8 cellular contexts compared by ENCODE assay signal in genomic region chr14:105397350-105397931, GRCh38. TPM values are rescaled to one million over a fixed set of nuclear protein-coding genes. Genes with fewer than 3 reads are reported as not detected.
DNase-seq lines count a peak whose midpoint lies in the region; ATAC-seq, FAIRE-seq and TF ChIP-seq lines count a peak whose summit lies in the region.

No MANE protein-coding gene starts in this region.

- FAIRE-seq in GM19239 (lab: Jason Lieb, UNC): no peak

- ATAC-seq in activated CD8-positive, alpha-beta T cell treated with anti-CD3 and anti-CD28 coated beads for 36 hours: no peak
- no peak for ATAC-seq in left cardiac atrium
- ATAC-seq in HG03139 (IDR thresholded peaks at IDR 0.05; ENCODE audit: unreplicated experiment): no peak

- TF ChIP-seq CTCF in HEK293 (tag by site-specific recombination; IDR thresholded peaks at IDR 0.05): no peak
- TF ChIP-seq CTCF in activated CD8-positive, alpha-beta T cell treated with anti-CD3 and anti-CD28 coated beads for 36 hours (IDR thresholded peaks at IDR 0.05): no peak

- H3K4me1 Mint-ChIP-seq in activated CD8-positive, alpha-beta T cell treated with anti-CD3 and anti-CD28 coated beads for 36 hours (ENCODE audit: low read depth): peaks cover 19% of the 10 kb centered on the region

- H3K36me3 Mint-ChIP-seq in activated CD8-positive, alpha-beta T cell treated with anti-CD3 and anti-CD28 coated beads for 36 hours (ENCODE audit: low read depth): peaks cover 31% of the 10 kb centered on the region

- H3K27ac ChIP-seq in HEK293 (ENCODE audit: extremely low read depth, low read depth, low read length) (peak overlapping the region; percentile 79; the same call in 1 of the 2 replicates), skeletal muscle tissue (ENCODE audit: low read depth, low read length) (peak overlapping the region; percentile 83)

- peaks cover 13% of the 10 kb centered on the region for H3K9me3 Mint-ChIP-seq in activated CD8-positive, alpha-beta T cell treated with anti-CD3 and anti-CD28 coated beads for 36 hours

- H3K9me3 ChIP-seq in HEK293 (ENCODE audit: control insufficient read depth, insufficient read depth, low read depth, low read length) (no peaks in the 10 kb centered on the region), skeletal muscle tissue (ENCODE audit: control insufficient read depth in 3 of 3, low read length in 3 of 3) (no peaks in the 10 kb centered on the region)

- H3K4me3 ChIP-seq in HEK293 (ENCODE audit: low read depth, low read length): no peak overlapping the region
- H3K4me3 ChIP-seq in skeletal muscle tissue (ENCODE audit: low read length in 3 of 3): peak overlapping the region; percentile 73 to 90 (median 89)

- H3K9ac ChIP-seq in skeletal muscle tissue (ENCODE audit: low read depth in 1 of 3, low read length in 3 of 3): peak overlapping the region; percentile 88 to 96 (median 93)

- H3K4me1 ChIP-seq in HEK293 (ENCODE audit: control insufficient read depth, insufficient read depth, low read length): no peaks in the 10 kb centered on the region
- peaks cover 23 to 31% (median 30%) of the 10 kb centered on the region in 3 donors for H3K4me1 ChIP-seq in skeletal muscle tissue (ENCODE audit: control insufficient read depth in 3 of 3, insufficient read depth in 3 of 3, low read length in 3 of 3)

- CTCF ChIA-PET in HEK293 (lab: Yijun Ruan, JAX): interaction anchor here (0.6 kb wide), 1 partner anchor 351 kb away, joined by 3 read pairs; no protein-coding TSS in a partner anchor
- CTCF ChIA-PET in activated CD8-positive, alpha-beta T cell treated with anti-CD3 and anti-CD28 coated beads for 36 hours (lab: Charles Lee): interaction anchor here (0.8 to 1.3 kb wide), 3 partner anchors 16 to 83 kb away, joined by 3 to 4 read pairs (median 3); no protein-coding TSS in a partner anchor

- POLR2A ChIA-PET in HEK293 (lab: Yijun Ruan, JAX): no interaction called here
- POLR2A ChIA-PET in activated CD8-positive, alpha-beta T cell treated with anti-CD3 and anti-CD28 coated beads for 36 hours (lab: Charles Lee): interaction anchor here (0.6 to 3.0 kb wide), 6 partner anchors 8 to 94 kb away, joined by 3 to 14 read pairs (median 3); no protein-coding TSS in a partner anchor

- H3K27me3 Mint-ChIP-seq in activated CD8-positive, alpha-beta T cell treated with anti-CD3 and anti-CD28 coated beads for 36 hours: no peaks in the 10 kb centered on the region

- no peak for DNase-seq in activated CD8-positive, alpha-beta T cell treated with anti-CD3 and anti-CD28 coated beads for 36 hours
- peak; percentile 31 for DNase-seq in left cardiac atrium
- DNase-seq in NCI-H1436 (lab: John Stamatoyannopoulos, UW): no peak
- DNase-seq in central memory CD4-positive, alpha-beta T cell: no peak
- no peak for DNase-seq in GM19239 (ENCODE audit: insufficient read length, low spot score)

- no peaks in the 10 kb centered on the region for H3K27me3 ChIP-seq in skeletal muscle tissue (ENCODE audit: control insufficient read depth in 3 of 3, insufficient read depth in 3 of 3, low read length in 3 of 3)

- H3K36me3 ChIP-seq in HEK293 (ENCODE audit: control insufficient read depth in 2 of 2, insufficient read depth in 1 of 2, low read length in 2 of 2) (peaks cover 0 to 21% of the 10 kb centered on the region in 2 experiments; a peak in 2 of 3 replicates), skeletal muscle tissue (ENCODE audit: control insufficient read depth in 3 of 3, insufficient read depth in 3 of 3, low read length in 3 of 3) (peaks cover 10 to 26% (median 12%) of the 10 kb centered on the region in 3 donors)

- intact Hi-C loops in activated CD8-positive, alpha-beta T cell treated with anti-CD3 and anti-CD28 coated beads for 36 hours (cut with micrococcal nuclease): no loop called here
- intact Hi-C loops in left cardiac atrium (cut with DNase I): no loop called here

- H3K27ac Mint-ChIP-seq in activated CD8-positive, alpha-beta T cell treated with anti-CD3 and anti-CD28 coated beads for 36 hours: peak overlapping the region; percentile 90

- peak overlapping the region; percentile 64 for H3K4me3 Mint-ChIP-seq in activated CD8-positive, alpha-beta T cell treated with anti-CD3 and anti-CD28 coated beads for 36 hours

TF ChIP-seq in HEK293, 187 proteins besides CTCF, POLR2A, EP300 and RAD21:
- no peak for TF ChIP-seq SP3 (tag by site-specific recombination; IDR thresholded peaks at IDR 0.05)
- TF ChIP-seq PRDM10 (tag by site-specific recombination; IDR thresholded peaks at IDR 0.05): peak; percentile 31; the same call in 1 of the 2 replicates

RNA-seq across cellular contexts. Expression of gene TEX22, which starts 0.9 kb away (rescaled TPM):
- 1 to 10 TPM; 1.2 to 2.2 TPM for total RNA-seq in activated CD8-positive, alpha-beta T cell treated with anti-CD3 and anti-CD28 coated beads for 36 hours
- total RNA-seq in left cardiac atrium (1 to 10 TPM in 1 of 2 donors, under 1 TPM in 1; 0.77 to 1.6 TPM), skeletal muscle tissue (under 0.01 TPM)

RNA-seq across cellular contexts. Expression of gene MTA1, which starts 22.2 kb away (rescaled TPM):
- 100 to 1,000 TPM; 133 to 140 TPM for total RNA-seq in activated CD8-positive, alpha-beta T cell treated with anti-CD3 and anti-CD28 coated beads for 36 hours
- 100 to 1,000 TPM in 1 of 2 donors, 10 to 100 TPM in 1; 99.5 to 115 TPM for total RNA-seq in left cardiac atrium
- 19.3 TPM for total RNA-seq in skeletal muscle tissue
